14 cellular contexts compared by ENCODE assay signal in the genomic region with DNA sequence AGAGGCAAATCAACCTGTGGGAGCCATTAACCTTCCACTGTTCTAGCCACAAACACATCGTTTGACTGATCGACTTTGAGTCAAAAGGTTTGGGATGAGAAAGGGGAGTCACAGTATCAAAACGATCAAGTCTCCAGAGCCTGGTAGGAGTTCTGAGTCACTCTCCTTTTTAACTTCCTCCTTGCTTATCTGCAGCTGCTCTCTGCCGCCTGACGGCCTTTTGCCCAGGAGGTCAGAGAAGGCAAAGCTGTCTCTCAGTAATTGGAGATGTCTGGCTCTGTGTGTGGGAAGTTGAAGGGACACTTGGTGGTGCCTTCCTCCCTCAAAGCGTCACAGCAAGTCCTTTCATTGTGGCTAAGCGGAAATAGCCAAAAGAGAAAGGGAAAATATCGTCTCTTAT.
DNase-seq lines count a peak whose midpoint lies in the region; ATAC-seq and TF ChIP-seq lines count a peak whose summit lies in the region.
"Had no signal": no experiment of that assay in that cellular context is flagged by ENCODE, and none has a peak within 500 bp of the region (broad histone marks: within the 10 kb centered on the region; RNA-seq: fewer than 3 reads in every experiment).

No MANE protein-coding gene starts in this region.

- WGBS in smooth muscle cell (ENCODE audit: low lambda C conversion rate) = 40% methylated on average over 8 of the region's 8 CpGs
- WGBS in esophagus muscularis mucosa = 51% methylated on average over 8 of the region's 8 CpGs
- WGBS in prostate gland = 62% methylated on average over 6 of the region's 8 CpGs

- peak overlapping the region; percentile 39 for H3K4me2 ChIP-seq in smooth muscle cell

- no peaks in the 10 kb centered on the region for H3F3A ChIP-seq in smooth muscle cell (ENCODE audit: low read depth)

- no peaks in the 10 kb centered on the region for H3K9me3 ChIP-seq in smooth muscle cell (replicated peaks; ENCODE audit: low read depth)
- no peaks in the 10 kb centered on the region for H3K9me3 ChIP-seq in esophagus muscularis mucosa
- H3K9me3 ChIP-seq in prostate gland = no peaks in the 10 kb centered on the region

- TF ChIP-seq POLR2A in esophagus muscularis mucosa (IDR thresholded peaks at IDR 0.05; ENCODE audit: low read depth) = no peak
- no peak for TF ChIP-seq POLR2A in prostate gland (IDR thresholded peaks at IDR 0.05)

- H4K20me1 ChIP-seq in smooth muscle cell (ENCODE audit: low read depth) = peaks cover 4% of the 10 kb centered on the region

- H3K27ac ChIP-seq in smooth muscle cell (ENCODE audit: low read depth) = no peak overlapping the region
- H3K27ac ChIP-seq in esophagus muscularis mucosa (replicated peaks in 1 of 4) = no peak overlapping the region
- no peak overlapping the region for H3K27ac ChIP-seq in prostate gland
- H3K27ac ChIP-seq: coronary artery had no signal

- no peaks in the 10 kb centered on the region for H3K4me1 ChIP-seq in smooth muscle cell (ENCODE audit: low read depth)
- H3K4me1 ChIP-seq in esophagus muscularis mucosa = no peaks in the 10 kb centered on the region
- no peaks in the 10 kb centered on the region for H3K4me1 ChIP-seq in prostate gland (replicated peaks)

- in situ Hi-C loops in KBM-7 (cut with MboI; ENCODE audit: low pct_unique_long_range_greater_than_20kb, low sequenced_read_pairs) = no loop called here

- no peak overlapping the region for H3K9ac ChIP-seq in smooth muscle cell (ENCODE audit: low read depth)

- no peak for ATAC-seq in HG03135 (IDR thresholded peaks at IDR 0.05; ENCODE audit: unreplicated experiment)
- ATAC-seq: activated CD8-positive, alpha-beta T cell treated with anti-CD3 and anti-CD28 coated beads for 36 hours; activated T-helper 17 cell treated with anti-CD3 and anti-CD28 coated beads, Interleukin-2, amount 50 U/mL, for 72 hours; esophagus mucosa had no signal

- no peaks in the 10 kb centered on the region for H3K27me3 ChIP-seq in smooth muscle cell (ENCODE audit: low read depth)
- H3K27me3 ChIP-seq in esophagus muscularis mucosa = no peaks in the 10 kb centered on the region
- no peaks in the 10 kb centered on the region for H3K27me3 ChIP-seq in prostate gland (replicated peaks; ENCODE audit: insufficient read depth)

- no peaks in the 10 kb centered on the region for H3K36me3 ChIP-seq in smooth muscle cell (ENCODE audit: low read depth)
- H3K36me3 ChIP-seq in esophagus muscularis mucosa = no peaks in the 10 kb centered on the region
- H3K36me3 ChIP-seq in prostate gland = no peaks in the 10 kb centered on the region

- H3K79me2 ChIP-seq in smooth muscle cell (ENCODE audit: low read depth) = no peaks in the 10 kb centered on the region

- DNase-seq in KBM-7 = peak; percentile 15
- peak; percentile 47 for DNase-seq in SKM-1 (lab: John Stamatoyannopoulos, UW; ENCODE audit: unreplicated experiment)
- peak; percentile 43 for DNase-seq in iPS-NIHi7 (ENCODE audit: extremely low spot score)
- DNase-seq in smooth muscle cell (lab: John Stamatoyannopoulos, UW; ENCODE audit: unreplicated experiment) = no peak
- DNase-seq in esophagus muscularis mucosa (ENCODE audit: extremely low spot score) = no peak
- no peak for DNase-seq in prostate gland (ENCODE audit: low spot score)
- DNase-seq: activated CD8-positive, alpha-beta T cell treated with anti-CD3 and anti-CD28 coated beads for 36 hours; EL; Karpas-422; SHP77 had no signal

- no peak overlapping the region for H2AFZ ChIP-seq in smooth muscle cell (ENCODE audit: low read depth)

- H3K4me3 ChIP-seq in smooth muscle cell (no peak overlapping the region), esophagus muscularis mucosa (no peak overlapping the region), prostate gland (no peak overlapping the region)
- H3K4me3 ChIP-seq: coronary artery had no signal

- TF ChIP-seq CTCF in smooth muscle cell (IDR thresholded peaks at IDR 0.05; ENCODE audit: borderline replicate concordance, insufficient read depth, poor library complexity, severe bottlenecking) (no peak), esophagus muscularis mucosa (IDR thresholded peaks at IDR 0.05) (no peak), prostate gland (IDR thresholded peaks at IDR 0.05) (no peak)

- intact Hi-C loops in esophagus muscularis mucosa (cut with DNase I) (no loop called here), prostate gland (cut with DNase I) (no loop called here)

- TF ChIP-seq EP300 in esophagus muscularis mucosa (IDR thresholded peaks at IDR 0.05) = no peak

Comparison
In these comparisons a context has a peak if more than half of its experiments do, and no peak if none do; other contexts are left out.
1. DNase-seq: peak in KBM-7 (single experiment), SKM-1 (single experiment) and iPS-NIHi7 (single experiment); none in smooth muscle cell (single experiment), esophagus muscularis mucosa (single experiment) and prostate gland (single experiment).